Comparison of ENCODE assay signal across 7 cellular contexts in genomic region chr17:29592850-29593545, GRCh38. TPM values are rescaled to one million over a fixed set of nuclear protein-coding genes. Genes with fewer than 3 reads are reported as not detected.
DNase-seq lines count a peak whose midpoint lies in the region; ATAC-seq and TF ChIP-seq lines count a peak whose summit lies in the region.

ANKRD13B (plus strand) TSS chr17:29593132; CDS start chr17:29593622, 490 bp downstream.

- peaks cover 39% of the 10 kb centered on the region in 2 donors for H3K4me1 ChIP-seq in naive thymus-derived CD4-positive, alpha-beta T cell (ENCODE audit: control insufficient read depth in 2 of 2, insufficient read depth in 2 of 2, low read length in 2 of 2)
- H3K4me1 ChIP-seq in uterus: peaks cover 0 to 25% of the 10 kb centered on the region in 2 donors

- H3K9me3 Mint-ChIP-seq in WTC11: no peaks in the 10 kb centered on the region
- H3K9me3 Mint-ChIP-seq in naive thymus-derived CD4-positive, alpha-beta T cell: no peaks in the 10 kb centered on the region

- H3K9me3 ChIP-seq in naive thymus-derived CD4-positive, alpha-beta T cell (ENCODE audit: control insufficient read depth in 2 of 3, low read length in 3 of 3): no peaks in the 10 kb centered on the region
- H3K9me3 ChIP-seq in uterus: no peaks in the 10 kb centered on the region

- no peak for ATAC-seq in WTC11
- ATAC-seq in naive thymus-derived CD4-positive, alpha-beta T cell: peak; percentile 6
- ATAC-seq in GM19452 (IDR thresholded peaks at IDR 0.05; ENCODE audit: unreplicated experiment): no peak

- H3K4me1 Mint-ChIP-seq in WTC11: peaks cover 55% of the 10 kb centered on the region
- H3K4me1 Mint-ChIP-seq in naive thymus-derived CD4-positive, alpha-beta T cell: peaks cover 16 to 41% (median 35%) of the 10 kb centered on the region in 7 donors

- H3K36me3 ChIP-seq in naive thymus-derived CD4-positive, alpha-beta T cell (ENCODE audit: control insufficient read depth in 2 of 3, insufficient read depth in 3 of 3, low read length in 3 of 3): no peaks in the 10 kb centered on the region
- H3K36me3 ChIP-seq in uterus: no peaks in the 10 kb centered on the region

- no peaks in the 10 kb centered on the region for H3K27me3 ChIP-seq in naive thymus-derived CD4-positive, alpha-beta T cell (ENCODE audit: control insufficient read depth in 2 of 2, insufficient read depth in 2 of 2, low read length in 2 of 2)
- H3K27me3 ChIP-seq in uterus: no peaks in the 10 kb centered on the region

- peak within 1 kb of the TSS; percentile 26 for H3K27ac ChIP-seq in naive thymus-derived CD4-positive, alpha-beta T cell (ENCODE audit: low read depth, low read length)
- H3K27ac ChIP-seq in uterus: peak within 1 kb of the TSS; percentile 84 to 89

- intact Hi-C loops in naive thymus-derived CD4-positive, alpha-beta T cell (cut with micrococcal nuclease): loop anchor here (1.0 to 5.0 kb wide), 2 partner anchors 20 to 221 kb away; no protein-coding TSS in a partner anchor
- intact Hi-C loops in uterus (cut with DNase I; ENCODE audit: low total_unique reads): no loop called here

- H3K36me3 Mint-ChIP-seq in WTC11: no peaks in the 10 kb centered on the region
- H3K36me3 Mint-ChIP-seq in naive thymus-derived CD4-positive, alpha-beta T cell: no peaks in the 10 kb centered on the region

- no peak for TF ChIP-seq CTCF in WTC11 (IDR thresholded peaks at IDR 0.05)
- no peak for TF ChIP-seq CTCF in epithelial cell of esophagus (IDR thresholded peaks at IDR 0.05; ENCODE audit: insufficient read depth, low read depth, low read length, missing control alignments)
- peak in 1 of 4 experiments; percentile 7 for TF ChIP-seq CTCF in uterus (IDR thresholded peaks at IDR 0.05)

- TF ChIP-seq POLR2A in uterus (IDR thresholded peaks at IDR 0.05): no peak

- H3K27ac Mint-ChIP-seq in WTC11: peak within 1 kb of the TSS; percentile 91
- H3K27ac Mint-ChIP-seq in naive thymus-derived CD4-positive, alpha-beta T cell: peak within 1 kb of the TSS in 4 of 9 donors; percentile 33 to 62 (median 38)

- H3K27me3 Mint-ChIP-seq in WTC11 (ENCODE audit: low read depth): peaks cover 4% of the 10 kb centered on the region; the same call in 1 of the 2 replicates
- H3K27me3 Mint-ChIP-seq in naive thymus-derived CD4-positive, alpha-beta T cell: no peaks in the 10 kb centered on the region

- peak; percentile 43 for DNase-seq in NCI-H1092 treated with DMSO at 0.1 percent for 48 hours (lab: John Stamatoyannopoulos, UW)
- peak; percentile 71 for DNase-seq in WTC11 (ENCODE audit: low spot score)
- no peak for DNase-seq in epithelial cell of esophagus (ENCODE audit: low read depth)
- DNase-seq in naive thymus-derived CD4-positive, alpha-beta T cell: peak in 2 of 9 donors; percentile 29 to 64
- peak; percentile 55 to 57 for DNase-seq in uterus

- H3K4me3 Mint-ChIP-seq in WTC11: peak within 1 kb of the TSS; percentile 87
- peak within 1 kb of the TSS; percentile 70 to 95 (median 88) for H3K4me3 Mint-ChIP-seq in naive thymus-derived CD4-positive, alpha-beta T cell

- CTCF ChIA-PET in WTC11 (lab: Charles Lee): interaction anchor here (0.9 to 4.7 kb wide), 20 partner anchors 9 to 447 kb away, joined by 3 to 272 read pairs (median 8); partner anchors contain the start of genes ABHD15, CORO6, SSH2 and TP53I13
- CTCF ChIA-PET in naive thymus-derived CD4-positive, alpha-beta T cell (lab: Charles Lee): interaction anchor here (1.1 to 4.5 kb wide), 8 partner anchors 12 to 337 kb away, joined by 3 to 56 read pairs (median 7); partner anchors contain the start of gene SSH2

- POLR2A ChIA-PET in WTC11 (lab: Charles Lee): interaction anchor here (0.6 to 3.1 kb wide), 4 partner anchors 20 to 40 kb away, joined by 3 to 12 read pairs (median 4); partner anchors contain the start of gene ABHD15
- POLR2A ChIA-PET in naive thymus-derived CD4-positive, alpha-beta T cell (lab: Charles Lee): interaction anchor here (1.4 to 5.0 kb wide), 4 partner anchors 12 to 24 kb away, joined by 4 to 59 read pairs (median 10); no protein-coding TSS in a partner anchor

- peak within 1 kb of the TSS; percentile 64; the same call in 1 of the 2 replicates for H3K4me3 ChIP-seq in GM08714 (ENCODE audit: low read length)
- peak within 1 kb of the TSS; percentile 60 for H3K4me3 ChIP-seq in epithelial cell of esophagus (ENCODE audit: low read length)
- H3K4me3 ChIP-seq in naive thymus-derived CD4-positive, alpha-beta T cell (ENCODE audit: low read length): peak within 1 kb of the TSS; percentile 48
- H3K4me3 ChIP-seq in uterus: peak within 1 kb of the TSS; percentile 39 to 66

TF ChIP-seq in WTC11, 78 proteins besides CTCF, POLR2A, EP300 and RAD21:
- TF ChIP-seq NR2C2 (CRISPR knock-in tag; IDR thresholded peaks at IDR 0.05) (no peak), GRHL2 (CRISPR knock-in tag; IDR thresholded peaks at IDR 0.05; ENCODE audit: insufficient replicate concordance, severe bottlenecking) (no peak), TEAD1 (CRISPR knock-in tag; IDR thresholded peaks at IDR 0.05) (no peak), FOXP4 (CRISPR knock-in tag; IDR thresholded peaks at IDR 0.05) (peak; percentile 52; the same call in 1 of the 2 replicates)
- TF ChIP-seq, protein P1, sequence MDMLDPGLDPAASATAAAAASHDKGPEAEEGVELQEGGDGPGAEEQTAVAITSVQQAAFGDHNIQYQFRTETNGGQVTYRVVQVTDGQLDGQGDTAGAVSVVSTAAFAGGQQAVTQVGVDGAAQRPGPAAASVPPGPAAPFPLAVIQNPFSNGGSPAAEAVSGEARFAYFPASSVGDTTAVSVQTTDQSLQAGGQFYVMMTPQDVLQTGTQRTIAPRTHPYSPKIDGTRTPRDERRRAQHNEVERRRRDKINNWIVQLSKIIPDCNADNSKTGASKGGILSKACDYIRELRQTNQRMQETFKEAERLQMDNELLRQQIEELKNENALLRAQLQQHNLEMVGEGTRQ (CRISPR knock-in tag; IDR thresholded peaks at IDR 0.05): no peak
- TF ChIP-seq, protein P2, sequence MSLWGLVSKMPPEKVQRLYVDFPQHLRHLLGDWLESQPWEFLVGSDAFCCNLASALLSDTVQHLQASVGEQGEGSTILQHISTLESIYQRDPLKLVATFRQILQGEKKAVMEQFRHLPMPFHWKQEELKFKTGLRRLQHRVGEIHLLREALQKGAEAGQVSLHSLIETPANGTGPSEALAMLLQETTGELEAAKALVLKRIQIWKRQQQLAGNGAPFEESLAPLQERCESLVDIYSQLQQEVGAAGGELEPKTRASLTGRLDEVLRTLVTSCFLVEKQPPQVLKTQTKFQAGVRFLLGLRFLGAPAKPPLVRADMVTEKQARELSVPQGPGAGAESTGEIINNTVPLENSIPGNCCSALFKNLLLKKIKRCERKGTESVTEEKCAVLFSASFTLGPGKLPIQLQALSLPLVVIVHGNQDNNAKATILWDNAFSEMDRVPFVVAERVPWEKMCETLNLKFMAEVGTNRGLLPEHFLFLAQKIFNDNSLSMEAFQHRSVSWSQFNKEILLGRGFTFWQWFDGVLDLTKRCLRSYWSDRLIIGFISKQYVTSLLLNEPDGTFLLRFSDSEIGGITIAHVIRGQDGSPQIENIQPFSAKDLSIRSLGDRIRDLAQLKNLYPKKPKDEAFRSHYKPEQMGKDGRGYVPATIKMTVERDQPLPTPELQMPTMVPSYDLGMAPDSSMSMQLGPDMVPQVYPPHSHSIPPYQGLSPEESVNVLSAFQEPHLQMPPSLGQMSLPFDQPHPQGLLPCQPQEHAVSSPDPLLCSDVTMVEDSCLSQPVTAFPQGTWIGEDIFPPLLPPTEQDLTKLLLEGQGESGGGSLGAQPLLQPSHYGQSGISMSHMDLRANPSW (CRISPR knock-in tag; conservative IDR thresholded peaks at IDR 0.05; ENCODE audit: low read depth): no peak

RNA-seq across cellular contexts. Expression of gene ANKRD13B, which starts in this region (rescaled TPM):
- total RNA-seq in WTC11 (2021): 29.8 to 45.5 TPM (median 32.2 TPM) in 3 replicates
- 1 to 10 TPM in 3 of 5 experiments, under 1 TPM in 2; 0.70 to 9.8 (median 1.5) TPM for total RNA-seq in naive thymus-derived CD4-positive, alpha-beta T cell
- under 1 TPM in 1 of 2 donors, not detected in 1; 0.51 TPM for polyA plus RNA-seq in naive thymus-derived CD4-positive, alpha-beta T cell
- 10 to 100 TPM in 3 of 4 donors, 1 to 10 TPM in 1; 2.8 to 17.0 (median 12.7) TPM for total RNA-seq in uterus
